In genomic region chr10:96673318-96674099, GRCh38 we compare ENCODE assay signal across 8 cellular contexts. TPM values are rescaled to one million over a fixed set of nuclear protein-coding genes. Genes with fewer than 3 reads are reported as not detected.
DNase-seq lines count a peak whose midpoint lies in the region; ATAC-seq, FAIRE-seq and TF ChIP-seq lines count a peak whose summit lies in the region.

No MANE protein-coding gene starts in this region.

- H3K9ac ChIP-seq in skeletal muscle satellite cell (ENCODE audit: low read depth, low read length) = no peak overlapping the region

- no peaks in the 10 kb centered on the region for H3K9me3 ChIP-seq in skeletal muscle satellite cell (replicated peaks; ENCODE audit: low read length)

- intact Hi-C loops in left cardiac atrium (cut with DNase I) = no loop called here

- FAIRE-seq in GM12891 (lab: Jason Lieb, UNC) = peak; percentile 91
- no peak for FAIRE-seq in frontal cortex (lab: Jason Lieb, UNC)

- ATAC-seq in HG02884 (IDR thresholded peaks at IDR 0.05; ENCODE audit: unreplicated experiment) (peak; percentile 64), left cardiac atrium (peak; percentile 57 to 76), GM19455 (IDR thresholded peaks at IDR 0.05; ENCODE audit: unreplicated experiment) (no peak)

- H3K36me3 ChIP-seq in skeletal muscle satellite cell (ENCODE audit: insufficient read depth, low read length) = no peaks in the 10 kb centered on the region

- TF ChIP-seq POLR2A in GM12891 (IDR thresholded peaks at IDR 0.05; ENCODE audit: low read depth, low read length) = no peak

- H3K4me3 ChIP-seq in skeletal muscle satellite cell (ENCODE audit: low read length) = no peak overlapping the region

- no peaks in the 10 kb centered on the region for H3K27me3 ChIP-seq in skeletal muscle satellite cell (ENCODE audit: control insufficient read depth, insufficient read depth, low read length)

- DNase-seq in GM12891 (ENCODE audit: insufficient read length, low spot score) (no peak), SIG-M5 (lab: John Stamatoyannopoulos, UW) (peak; percentile 3), left cardiac atrium (no peak), NCI-H1694 (lab: John Stamatoyannopoulos, UW) (no peak), frontal cortex (ENCODE audit: low spot score in 2 of 2) (no peak)

- peaks cover 4% of the 10 kb centered on the region for H3K4me1 ChIP-seq in skeletal muscle satellite cell (ENCODE audit: control insufficient read depth, insufficient read depth, low read length)

- peak overlapping the region; percentile 67 for H3K4me2 ChIP-seq in skeletal muscle satellite cell (ENCODE audit: low read length)

TF ChIP-seq in GM12891, 5 proteins besides CTCF, POLR2A, EP300 and RAD21:
- peak; percentile 85 for TF ChIP-seq SPI1 (IDR thresholded peaks at IDR 0.05; ENCODE audit: low read depth, low read length)
- TF ChIP-seq TAF1 (IDR thresholded peaks at IDR 0.05; ENCODE audit: low read depth, low read length) = no peak
- peak; percentile 68; the same call in 1 of the 2 replicates for TF ChIP-seq POU2F2 (IDR thresholded peaks at IDR 0.05; ENCODE audit: low read depth, low read length)
- TF ChIP-seq PAX5 (IDR thresholded peaks at IDR 0.05; ENCODE audit: insufficient read depth, low read length, severe bottlenecking) = peak; percentile 73
TF ChIP-seq in GM12891: peak in this region for 3.

RNA-seq across cellular contexts. Expression of gene PIK3AP1, which starts 46.8 kb away (rescaled TPM):
- polyA plus RNA-seq in GM12891 (2012; ENCODE audit: low read depth, missing spikeins) = 73.5 TPM
- total RNA-seq in left cardiac atrium = 10 to 100 TPM in 1 of 2 donors, 1 to 10 TPM in 1; 5.1 to 10.5 TPM
- total RNA-seq in skeletal muscle satellite cell (2012; rRNA removed) = under 0.01 TPM in 1 of 2 replicates, not detected in the other
- 4.5 TPM for total RNA-seq in frontal cortex
